In genomic region chr10:102673961-102674511, GRCh38 we compare ENCODE assay signal across 1 cellular context.
TF ChIP-seq lines count a peak whose summit lies in the region.

No MANE protein-coding gene starts in this region.

TF ChIP-seq in liver, 16 proteins besides CTCF, POLR2A, EP300 and RAD21 (continued from another document):
- no peak for TF ChIP-seq REST (IDR thresholded peaks at IDR 0.05)
